2 cellular contexts compared by ENCODE assay signal in genomic region chr17:4958102-4958501, GRCh38.
A peak's percentile ranks its signal among the peaks of the same experiment; 100 is the strongest.
TF ChIP-seq lines count a peak whose summit lies in the region.

No MANE protein-coding gene starts in this region.

TF ChIP-seq in liver, 16 proteins besides CTCF, POLR2A, EP300 and RAD21:
- TF ChIP-seq, protein P1, sequence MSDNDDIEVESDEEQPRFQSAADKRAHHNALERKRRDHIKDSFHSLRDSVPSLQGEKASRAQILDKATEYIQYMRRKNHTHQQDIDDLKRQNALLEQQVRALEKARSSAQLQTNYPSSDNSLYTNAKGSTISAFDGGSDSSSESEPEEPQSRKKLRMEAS (IDR thresholded peaks at IDR 0.05): no peak
- peak; percentile 62 to 74 for TF ChIP-seq HNF4A (conservative IDR thresholded peaks at IDR 0.05)
- TF ChIP-seq TAF1 (conservative IDR thresholded peaks at IDR 0.05): no peak
- no peak for TF ChIP-seq ATF3 (IDR thresholded peaks at IDR 0.05)
- TF ChIP-seq YY1 (IDR thresholded peaks at IDR 0.05): no peak
- no peak for TF ChIP-seq FOXA1 (IDR thresholded peaks at IDR 0.05)
- TF ChIP-seq, protein P2, sequence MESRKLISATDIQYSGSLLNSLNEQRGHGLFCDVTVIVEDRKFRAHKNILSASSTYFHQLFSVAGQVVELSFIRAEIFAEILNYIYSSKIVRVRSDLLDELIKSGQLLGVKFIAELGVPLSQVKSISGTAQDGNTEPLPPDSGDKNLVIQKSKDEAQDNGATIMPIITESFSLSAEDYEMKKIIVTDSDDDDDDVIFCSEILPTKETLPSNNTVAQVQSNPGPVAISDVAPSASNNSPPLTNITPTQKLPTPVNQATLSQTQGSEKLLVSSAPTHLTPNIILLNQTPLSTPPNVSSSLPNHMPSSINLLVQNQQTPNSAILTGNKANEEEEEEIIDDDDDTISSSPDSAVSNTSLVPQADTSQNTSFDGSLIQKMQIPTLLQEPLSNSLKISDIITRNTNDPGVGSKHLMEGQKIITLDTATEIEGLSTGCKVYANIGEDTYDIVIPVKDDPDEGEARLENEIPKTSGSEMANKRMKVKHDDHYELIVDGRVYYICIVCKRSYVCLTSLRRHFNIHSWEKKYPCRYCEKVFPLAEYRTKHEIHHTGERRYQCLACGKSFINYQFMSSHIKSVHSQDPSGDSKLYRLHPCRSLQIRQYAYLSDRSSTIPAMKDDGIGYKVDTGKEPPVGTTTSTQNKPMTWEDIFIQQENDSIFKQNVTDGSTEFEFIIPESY (IDR thresholded peaks at IDR 0.05): no peak
- TF ChIP-seq NR2F2 (IDR thresholded peaks at IDR 0.05): no peak
- peak in 1 of 2 donors; percentile 21 for TF ChIP-seq JUND (IDR thresholded peaks at IDR 0.05)
- TF ChIP-seq SP1 (IDR thresholded peaks at IDR 0.05): peak; percentile 36
- TF ChIP-seq HNF4G (IDR thresholded peaks at IDR 0.05): no peak
- TF ChIP-seq GABPA (IDR thresholded peaks at IDR 0.05 in 1 of 2, conservative IDR thresholded peaks at IDR 0.05 in 1 of 2): no peak
- TF ChIP-seq EGR1 (IDR thresholded peaks at IDR 0.05; ENCODE audit: low read depth in 2 of 2): no peak
- no peak for TF ChIP-seq REST (IDR thresholded peaks at IDR 0.05)
- peak; percentile 60 to 63 for TF ChIP-seq RXRA (IDR thresholded peaks at IDR 0.05)

TF ChIP-seq in HepG2, 621 proteins besides CTCF, POLR2A, EP300 and RAD21:
- no peak for TF ChIP-seq ZNF788 (CRISPR knock-in tag; IDR thresholded peaks at IDR 0.05; ENCODE audit: borderline replicate concordance)
- no peak for TF ChIP-seq RBM39 (IDR thresholded peaks at IDR 0.05; ENCODE audit: low read depth, low read length, poor library complexity, severe bottlenecking)
- no peak for TF ChIP-seq ZNF792 (CRISPR knock-in tag; IDR thresholded peaks at IDR 0.05)
- TF ChIP-seq ARID4A (CRISPR knock-in tag; IDR thresholded peaks at IDR 0.05; ENCODE audit: borderline replicate concordance): no peak
- TF ChIP-seq ZNF547 (CRISPR knock-in tag; IDR thresholded peaks at IDR 0.05): no peak
- no peak for TF ChIP-seq TERF1 (CRISPR knock-in tag; IDR thresholded peaks at IDR 0.05)
- no peak for TF ChIP-seq FOXJ3 (CRISPR knock-in tag; IDR thresholded peaks at IDR 0.05; ENCODE audit: borderline replicate concordance)
- TF ChIP-seq ZNF230 (CRISPR knock-in tag; IDR thresholded peaks at IDR 0.05): no peak
- TF ChIP-seq ZNF225 (CRISPR knock-in tag; IDR thresholded peaks at IDR 0.05): no peak
- TF ChIP-seq, protein P3, sequence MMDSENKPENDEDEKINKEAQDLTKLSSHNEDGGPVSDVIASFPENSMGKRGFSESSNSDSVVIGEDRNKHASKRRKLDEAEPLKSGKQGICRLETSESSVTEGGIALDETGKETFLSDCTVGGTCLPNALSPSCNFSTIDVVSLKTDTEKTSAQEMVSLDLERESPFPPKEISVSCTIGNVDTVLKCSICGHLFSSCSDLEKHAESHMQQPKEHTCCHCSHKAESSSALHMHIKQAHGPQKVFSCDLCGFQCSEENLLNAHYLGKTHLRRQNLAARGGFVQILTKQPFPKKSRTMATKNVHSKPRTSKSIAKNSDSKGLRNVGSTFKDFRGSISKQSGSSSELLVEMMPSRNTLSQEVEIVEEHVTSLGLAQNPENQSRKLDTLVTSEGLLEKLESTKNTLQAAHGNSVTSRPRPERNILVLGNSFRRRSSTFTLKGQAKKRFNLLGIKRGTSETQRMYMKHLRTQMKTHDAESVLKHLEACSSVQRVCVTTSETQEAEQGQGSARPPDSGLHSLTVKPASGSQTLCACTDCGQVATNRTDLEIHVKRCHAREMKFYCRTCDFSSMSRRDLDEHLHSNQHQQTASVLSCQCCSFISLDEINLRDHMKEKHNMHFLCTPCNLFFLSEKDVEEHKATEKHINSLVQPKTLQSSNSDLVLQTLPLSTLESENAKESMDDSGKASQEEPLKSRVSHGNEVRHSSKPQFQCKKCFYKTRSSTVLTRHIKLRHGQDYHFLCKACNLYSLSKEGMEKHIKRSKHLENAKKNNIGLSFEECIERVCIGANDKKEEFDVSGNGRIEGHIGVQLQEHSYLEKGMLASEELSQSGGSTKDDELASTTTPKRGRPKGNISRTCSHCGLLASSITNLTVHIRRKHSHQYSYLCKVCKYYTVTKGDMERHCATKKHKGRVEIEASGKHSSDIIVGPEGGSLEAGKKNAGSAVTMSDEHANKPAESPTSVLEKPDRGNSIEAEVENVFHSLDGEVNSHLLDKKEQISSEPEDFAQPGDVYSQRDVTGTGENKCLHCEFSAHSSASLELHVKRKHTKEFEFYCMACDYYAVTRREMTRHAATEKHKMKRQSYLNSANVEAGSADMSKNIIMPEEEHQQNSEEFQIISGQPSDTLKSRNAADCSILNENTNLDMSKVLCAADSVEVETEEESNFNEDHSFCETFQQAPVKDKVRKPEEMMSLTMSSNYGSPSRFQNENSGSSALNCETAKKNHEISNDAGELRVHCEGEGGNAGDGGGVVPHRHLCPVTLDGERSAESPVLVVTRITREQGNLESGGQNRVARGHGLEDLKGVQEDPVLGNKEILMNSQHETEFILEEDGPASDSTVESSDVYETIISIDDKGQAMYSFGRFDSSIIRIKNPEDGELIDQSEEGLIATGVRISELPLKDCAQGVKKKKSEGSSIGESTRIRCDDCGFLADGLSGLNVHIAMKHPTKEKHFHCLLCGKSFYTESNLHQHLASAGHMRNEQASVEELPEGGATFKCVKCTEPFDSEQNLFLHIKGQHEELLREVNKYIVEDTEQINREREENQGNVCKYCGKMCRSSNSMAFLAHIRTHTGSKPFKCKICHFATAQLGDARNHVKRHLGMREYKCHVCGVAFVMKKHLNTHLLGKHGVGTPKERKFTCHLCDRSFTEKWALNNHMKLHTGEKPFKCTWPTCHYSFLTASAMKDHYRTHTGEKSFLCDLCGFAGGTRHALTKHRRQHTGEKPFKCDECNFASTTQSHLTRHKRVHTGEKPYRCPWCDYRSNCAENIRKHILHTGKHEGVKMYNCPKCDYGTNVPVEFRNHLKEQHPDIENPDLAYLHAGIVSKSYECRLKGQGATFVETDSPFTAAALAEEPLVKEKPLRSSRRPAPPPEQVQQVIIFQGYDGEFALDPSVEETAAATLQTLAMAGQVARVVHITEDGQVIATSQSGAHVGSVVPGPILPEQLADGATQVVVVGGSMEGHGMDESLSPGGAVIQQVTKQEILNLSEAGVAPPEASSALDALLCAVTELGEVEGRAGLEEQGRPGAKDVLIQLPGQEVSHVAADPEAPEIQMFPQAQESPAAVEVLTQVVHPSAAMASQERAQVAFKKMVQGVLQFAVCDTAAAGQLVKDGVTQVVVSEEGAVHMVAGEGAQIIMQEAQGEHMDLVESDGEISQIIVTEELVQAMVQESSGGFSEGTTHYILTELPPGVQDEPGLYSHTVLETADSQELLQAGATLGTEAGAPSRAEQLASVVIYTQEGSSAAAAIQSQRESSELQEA (CRISPR knock-in tag; IDR thresholded peaks at IDR 0.05; ENCODE audit: not compliant biosample characterization): no peak
- no peak for TF ChIP-seq PATZ1 (CRISPR knock-in tag; IDR thresholded peaks at IDR 0.05)
- no peak for TF ChIP-seq ZBTB4 (CRISPR knock-in tag; IDR thresholded peaks at IDR 0.05; ENCODE audit: borderline replicate concordance)
- no peak for TF ChIP-seq FOXK1 (CRISPR knock-in tag; IDR thresholded peaks at IDR 0.05; ENCODE audit: borderline replicate concordance, low read depth)
- TF ChIP-seq DNMT3B (CRISPR knock-in tag; conservative IDR thresholded peaks at IDR 0.05): no peak
- no peak for TF ChIP-seq ZNF768 (CRISPR knock-in tag; IDR thresholded peaks at IDR 0.05)
- TF ChIP-seq, protein P4, sequence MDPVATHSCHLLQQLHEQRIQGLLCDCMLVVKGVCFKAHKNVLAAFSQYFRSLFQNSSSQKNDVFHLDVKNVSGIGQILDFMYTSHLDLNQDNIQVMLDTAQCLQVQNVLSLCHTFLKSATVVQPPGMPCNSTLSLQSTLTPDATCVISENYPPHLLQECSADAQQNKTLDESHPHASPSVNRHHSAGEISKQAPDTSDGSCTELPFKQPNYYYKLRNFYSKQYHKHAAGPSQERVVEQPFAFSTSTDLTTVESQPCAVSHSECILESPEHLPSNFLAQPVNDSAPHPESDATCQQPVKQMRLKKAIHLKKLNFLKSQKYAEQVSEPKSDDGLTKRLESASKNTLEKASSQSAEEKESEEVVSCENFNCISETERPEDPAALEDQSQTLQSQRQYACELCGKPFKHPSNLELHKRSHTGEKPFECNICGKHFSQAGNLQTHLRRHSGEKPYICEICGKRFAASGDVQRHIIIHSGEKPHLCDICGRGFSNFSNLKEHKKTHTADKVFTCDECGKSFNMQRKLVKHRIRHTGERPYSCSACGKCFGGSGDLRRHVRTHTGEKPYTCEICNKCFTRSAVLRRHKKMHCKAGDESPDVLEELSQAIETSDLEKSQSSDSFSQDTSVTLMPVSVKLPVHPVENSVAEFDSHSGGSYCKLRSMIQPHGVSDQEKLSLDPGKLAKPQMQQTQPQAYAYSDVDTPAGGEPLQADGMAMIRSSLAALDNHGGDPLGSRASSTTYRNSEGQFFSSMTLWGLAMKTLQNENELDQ (CRISPR knock-in tag; IDR thresholded peaks at IDR 0.05; ENCODE audit: borderline replicate concordance): no peak
TF ChIP-seq in HepG2: peak in this region for 0.
